In genomic region chr22:21560657-21561056, GRCh38 we compare ENCODE assay signal across 1 cellular context. TPM values are rescaled to one million over a fixed set of nuclear protein-coding genes. Genes with fewer than 3 reads are reported as not detected.
"Had no signal": no experiment of that assay in that cellular context is flagged by ENCODE, and none has a peak within 500 bp of the region (broad histone marks: within the 10 kb centered on the region; RNA-seq: fewer than 3 reads in every experiment).

No MANE protein-coding gene starts in this region.

RNA-seq across cellular contexts. Expression of gene RIMBP3C, which starts 9.4 kb away (rescaled TPM):
- total RNA-seq: ascending aorta had no signal
